ENCODE assay signal across 1 cellular context in genomic region chrX:20433376-20433775, GRCh38.
TF ChIP-seq lines count a peak whose summit lies in the region.

No MANE protein-coding gene starts in this region.

TF ChIP-seq in H1, 55 proteins besides CTCF, POLR2A, EP300 and RAD21 (continued from another document):
- TF ChIP-seq KDM4A (IDR thresholded peaks at IDR 0.05; ENCODE audit: low read depth, low read length, severe bottlenecking) (no peak), CREB1 (IDR thresholded peaks at IDR 0.05) (no peak)
TF ChIP-seq in H1: peak in this region for 0.
